ENCODE assay signal across 24 cellular contexts in genomic region chr3:142215111-142215510, GRCh38. TPM values are rescaled to one million over a fixed set of nuclear protein-coding genes. Genes with fewer than 3 reads are reported as not detected.
A peak's percentile ranks its signal among the peaks of the same experiment; 100 is the strongest.
DNase-seq lines count a peak whose midpoint lies in the region; ATAC-seq and TF ChIP-seq lines count a peak whose summit lies in the region.
"Had no signal": no experiment of that assay in that cellular context is flagged by ENCODE, and none has a peak within 500 bp of the region (broad histone marks: within the 10 kb centered on the region; RNA-seq: fewer than 3 reads in every experiment).

No MANE protein-coding gene starts in this region.

- DNase-seq in MCF 10A (ENCODE audit: unreplicated experiment) (no peak), mammary epithelial cell (no peak), colonic mucosa (no peak), lung microvascular endothelial cell (ENCODE audit: low read depth in 2 of 2) (peak; percentile 44 to 70), left ventricle myocardium inferior (no peak)
- no peak for DNase-seq in activated naive CD8-positive, alpha-beta T cell treated with anti-CD3 and anti-CD28 coated beads, Interleukin-2, amount 50 U/mL, for 24 hours
- DNase-seq: ACHN; activated CD4-positive, CD25-positive, alpha-beta regulatory T cell; activated CD8-positive, alpha-beta memory T cell treated with anti-CD3 and anti-CD28 coated beads for 24 hours; amniotic stem cell; CD4-positive, CD25-positive, alpha-beta regulatory T cell; EL; lower lobe of right lung; naive thymus-derived CD8-positive, alpha-beta T cell; NCI-H187; NCI-H510A treated with DMSO at 0.1 percent for 48 hours; psoas muscle; stimulated activated naive CD4-positive, alpha-beta T cell; T-helper 2 cell had no signal

- no TSS peak for BruUV-seq in MCF 10A (replicated peaks; lab: Mats Ljungman, UMichigan)
- no TSS peak for BruUV-seq in mammary epithelial cell (replicated peaks; lab: Mats Ljungman, UMichigan)

- H3K27ac Mint-ChIP-seq in MCF 10A (ENCODE audit: low read depth, unreplicated experiment), result peak overlapping the region; percentile 75
- no peak overlapping the region for H3K27ac Mint-ChIP-seq in activated naive CD8-positive, alpha-beta T cell treated with anti-CD3 and anti-CD28 coated beads, Interleukin-2, amount 50 U/mL, for 24 hours
- H3K27ac Mint-ChIP-seq: CD4-positive, CD25-positive, alpha-beta regulatory T cell; naive thymus-derived CD8-positive, alpha-beta T cell had no signal

- POLR2A ChIA-PET in MCF 10A (lab: Yijun Ruan, JAX), result interaction anchor here (0.6 to 2.4 kb wide), 8 partner anchors 9 to 787 kb away, joined by 3 to 8 read pairs (median 4); partner anchors contain the start of gene RNF7

- H2AFZ ChIP-seq in mammary epithelial cell (ENCODE audit: low read depth, low read length), result no peak overlapping the region

- intact Hi-C loops in MCF 10A (cut with micrococcal nuclease) (no loop called here), mammary epithelial cell (cut with micrococcal nuclease) (no loop called here), colonic mucosa (cut with DNase I) (no loop called here), left ventricle myocardium inferior (cut with micrococcal nuclease) (no loop called here)

- peaks cover 61% of the 10 kb centered on the region for H3K36me3 Mint-ChIP-seq in MCF 10A (ENCODE audit: insufficient read depth, unreplicated experiment)
- H3K36me3 Mint-ChIP-seq in activated naive CD8-positive, alpha-beta T cell treated with anti-CD3 and anti-CD28 coated beads, Interleukin-2, amount 50 U/mL, for 24 hours (ENCODE audit: low read depth), result peaks cover 26% of the 10 kb centered on the region

- H3K4me2 ChIP-seq in mammary epithelial cell (ENCODE audit: insufficient read depth, low read depth, low read length), result no peak overlapping the region

- no peak overlapping the region for H3K4me3 ChIP-seq in mammary epithelial cell (replicated peaks in 1 of 3; ENCODE audit: insufficient read depth in 1 of 3, low read depth in 2 of 3, low read length in 3 of 3)
- no peak overlapping the region for H3K4me3 ChIP-seq in colonic mucosa
- no peak overlapping the region for H3K4me3 ChIP-seq in left ventricle myocardium inferior
- H3K4me3 ChIP-seq: gastroesophageal sphincter, lower lobe of right lung, psoas muscle had no signal

- H3K79me2 ChIP-seq in mammary epithelial cell (ENCODE audit: insufficient read depth, low read length), result peaks cover 16% of the 10 kb centered on the region

- dilution Hi-C loops in mammary epithelial cell (cut with HindIII; ENCODE audit: low sequenced_read_pairs), result no loop called here

- no peaks in the 10 kb centered on the region for H3K27me3 Mint-ChIP-seq in MCF 10A (ENCODE audit: insufficient read depth, unreplicated experiment)
- no peaks in the 10 kb centered on the region for H3K27me3 Mint-ChIP-seq in activated naive CD8-positive, alpha-beta T cell treated with anti-CD3 and anti-CD28 coated beads, Interleukin-2, amount 50 U/mL, for 24 hours
- H3K27me3 Mint-ChIP-seq: CD4-positive, CD25-positive, alpha-beta regulatory T cell; naive thymus-derived CD8-positive, alpha-beta T cell had no signal

- ATAC-seq in GM21786 (IDR thresholded peaks at IDR 0.05; ENCODE audit: unreplicated experiment) (no peak), GM18498 (IDR thresholded peaks at IDR 0.05; ENCODE audit: unreplicated experiment) (no peak)
- ATAC-seq in activated naive CD8-positive, alpha-beta T cell treated with anti-CD3 and anti-CD28 coated beads, Interleukin-2, amount 50 U/mL, for 24 hours, result no peak
- ATAC-seq: gastroesophageal sphincter; HepG2; lower lobe of right lung; naive thymus-derived CD8-positive, alpha-beta T cell; psoas muscle; Right ventricle myocardium inferior had no signal

- in situ Hi-C loops in mammary epithelial cell (cut with MboI; ENCODE audit: low sequenced_read_pairs in 2 of 2), result no loop called here

- no peaks in the 10 kb centered on the region for H3K27me3 ChIP-seq in mammary epithelial cell (ENCODE audit: insufficient read depth, low read length)
- no peaks in the 10 kb centered on the region for H3K27me3 ChIP-seq in colonic mucosa
- H3K27me3 ChIP-seq in left ventricle myocardium inferior (ENCODE audit: low read depth), result no peaks in the 10 kb centered on the region
- H3K27me3 ChIP-seq: gastroesophageal sphincter had no signal

- WGBS in mammary epithelial cell (ENCODE audit: low coverage, missing lambda C conversion rate), result 98% methylated on average over 3 of the region's 3 CpGs

- H3K9ac ChIP-seq in mammary epithelial cell (ENCODE audit: insufficient read depth, low read length), result no peak overlapping the region
- H3K9ac ChIP-seq in colonic mucosa (ENCODE audit: low read depth in 2 of 2, low read length in 2 of 2), result peak overlapping the region in 1 of 2 donors; percentile 34

- CTCF ChIA-PET in MCF 10A (lab: Yijun Ruan, JAX) (interaction anchor here (0.6 to 1.5 kb wide), 4 partner anchors 14 to 34 kb away, joined by 3 to 5 read pairs (median 4); no protein-coding TSS in a partner anchor), mammary epithelial cell (lab: Charles Lee; ENCODE audit: low non-redundant PET) (no interaction called here)

- no peaks in the 10 kb centered on the region for H4K20me1 ChIP-seq in mammary epithelial cell (ENCODE audit: insufficient read depth, low read length)

- H3K36me3 ChIP-seq in mammary epithelial cell (ENCODE audit: insufficient read depth, low read length), result no peaks in the 10 kb centered on the region
- H3K36me3 ChIP-seq in colonic mucosa, result no peaks in the 10 kb centered on the region
- H3K36me3 ChIP-seq in left ventricle myocardium inferior, result peaks cover 11% of the 10 kb centered on the region

- peaks cover 41% of the 10 kb centered on the region for H3K4me1 Mint-ChIP-seq in MCF 10A (ENCODE audit: insufficient read depth, unreplicated experiment)
- H3K4me1 Mint-ChIP-seq in activated naive CD8-positive, alpha-beta T cell treated with anti-CD3 and anti-CD28 coated beads, Interleukin-2, amount 50 U/mL, for 24 hours, result peaks cover 2% of the 10 kb centered on the region

- H3K4me1 ChIP-seq in mammary epithelial cell (ENCODE audit: insufficient read depth, low read length) (no peaks in the 10 kb centered on the region), colonic mucosa (peaks cover 7% of the 10 kb centered on the region), left ventricle myocardium inferior (peaks cover 25% of the 10 kb centered on the region)
- H3K4me1 ChIP-seq: psoas muscle had no signal

- H3K27ac ChIP-seq in mammary epithelial cell (ENCODE audit: insufficient read depth, low read depth, low read length), result no peak overlapping the region
- H3K27ac ChIP-seq in colonic mucosa, result peak overlapping the region; percentile 5
- no peak overlapping the region for H3K27ac ChIP-seq in left ventricle myocardium inferior (replicated peaks)
- H3K27ac ChIP-seq: gastroesophageal sphincter, lower lobe of right lung, psoas muscle had no signal

- H3K9me3 Mint-ChIP-seq in MCF 10A (ENCODE audit: unreplicated experiment), result no peaks in the 10 kb centered on the region
- H3K9me3 Mint-ChIP-seq in activated naive CD8-positive, alpha-beta T cell treated with anti-CD3 and anti-CD28 coated beads, Interleukin-2, amount 50 U/mL, for 24 hours, result no peaks in the 10 kb centered on the region
- H3K9me3 Mint-ChIP-seq: CD4-positive, CD25-positive, alpha-beta regulatory T cell; naive thymus-derived CD8-positive, alpha-beta T cell had no signal

- TF ChIP-seq CTCF in MCF 10A (IDR thresholded peaks at IDR 0.05; ENCODE audit: unreplicated experiment) (no peak), mammary epithelial cell (conservative IDR thresholded peaks at IDR 0.05 in 1 of 2, IDR thresholded peaks at IDR 0.05 in 1 of 2; ENCODE audit: extremely low read depth in 1 of 2, insufficient read depth in 1 of 2, low read depth in 1 of 2, low read length in 2 of 2) (no peak), colonic mucosa (IDR thresholded peaks at IDR 0.05) (no peak), left ventricle myocardium inferior (IDR thresholded peaks at IDR 0.05; ENCODE audit: borderline replicate concordance) (no peak)

- no peaks in the 10 kb centered on the region for H3K9me3 ChIP-seq in mammary epithelial cell (replicated peaks; ENCODE audit: insufficient read depth, low read length)
- no peaks in the 10 kb centered on the region for H3K9me3 ChIP-seq in colonic mucosa
- no peaks in the 10 kb centered on the region for H3K9me3 ChIP-seq in left ventricle myocardium inferior (replicated peaks)
- H3K9me3 ChIP-seq: gastroesophageal sphincter, lower lobe of right lung, psoas muscle had no signal

- H3K4me3 Mint-ChIP-seq in MCF 10A (ENCODE audit: unreplicated experiment), result no peak overlapping the region
- H3K4me3 Mint-ChIP-seq in activated naive CD8-positive, alpha-beta T cell treated with anti-CD3 and anti-CD28 coated beads, Interleukin-2, amount 50 U/mL, for 24 hours, result no peak overlapping the region
- H3K4me3 Mint-ChIP-seq: CD4-positive, CD25-positive, alpha-beta regulatory T cell; naive thymus-derived CD8-positive, alpha-beta T cell had no signal

RNA-seq across cellular contexts. Expression of gene GK5, which starts 10.3 kb away (rescaled TPM):
- total RNA-seq in MCF 10A (2022) (25.4 and 31.6 TPM in 2 replicates), mammary epithelial cell (10 to 100 TPM; 11.3 to 14.3 TPM), colonic mucosa (10 to 100 TPM; 35.2 to 40.7 TPM), lung microvascular endothelial cell (4.1 and 5.2 TPM in 2 replicates), left ventricle myocardium inferior (8.4 TPM)
- 2.9 TPM for polyA plus RNA-seq in mammary epithelial cell
- 5.6 TPM for polyA minus RNA-seq in mammary epithelial cell

Comparison
In these comparisons a context has a peak if more than half of its experiments do, and no peak if none do; other contexts are left out.
1. DNase-seq: peak in lung microvascular endothelial cell (2 of 2); none in MCF 10A (single experiment), mammary epithelial cell (single experiment), colonic mucosa (single experiment), left ventricle myocardium inferior (single experiment) and activated naive CD8-positive, alpha-beta T cell treated with anti-CD3 and anti-CD28 coated beads, Interleukin-2, amount 50 U/mL, for 24 hours (single experiment).